Comparison of ENCODE assay signal across 7 cellular contexts in genomic region chr17:18246880-18247612, GRCh38.
A peak's percentile ranks its signal among the peaks of the same experiment; 100 is the strongest.
DNase-seq lines count a peak whose midpoint lies in the region; ATAC-seq and FAIRE-seq lines count a peak whose summit lies in the region.

No MANE protein-coding gene starts in this region.

- FAIRE-seq in GM19239 (lab: Jason Lieb, UNC) = no peak

- H3K4me3 ChIP-seq in iPS-11a (ENCODE audit: low read depth, low read length) = peak overlapping the region; percentile 34

- DNase-seq in GM19239 (ENCODE audit: insufficient read length, low spot score) = peak; percentile 69
- DNase-seq in NCI-H2107 treated with DMSO at 0.1 percent for 48 hours (lab: John Stamatoyannopoulos, UW; ENCODE audit: unreplicated experiment) = peak; percentile 40
- DNase-seq in activated naive CD4-positive, alpha-beta T cell treated with anti-CD3 and anti-CD28 coated beads, Interleukin-2, amount 50 U/mL, for 16 hours = peak; percentile 28
- DNase-seq in stimulated activated CD4-positive, alpha-beta T cell treated with anti-CD3 and anti-CD28 coated beads, TNF-alpha, amount 100 ng/mL, for 48 hours (ENCODE audit: low read depth in 3 of 3) = peak in 2 of 3 donors; percentile 30 to 55

- no peak for ATAC-seq in HG03469 (IDR thresholded peaks at IDR 0.05; ENCODE audit: unreplicated experiment)
- ATAC-seq in GM19328 (IDR thresholded peaks at IDR 0.05; ENCODE audit: unreplicated experiment) = no peak
